ENCODE assay signal across 8 cellular contexts in the genomic region with DNA sequence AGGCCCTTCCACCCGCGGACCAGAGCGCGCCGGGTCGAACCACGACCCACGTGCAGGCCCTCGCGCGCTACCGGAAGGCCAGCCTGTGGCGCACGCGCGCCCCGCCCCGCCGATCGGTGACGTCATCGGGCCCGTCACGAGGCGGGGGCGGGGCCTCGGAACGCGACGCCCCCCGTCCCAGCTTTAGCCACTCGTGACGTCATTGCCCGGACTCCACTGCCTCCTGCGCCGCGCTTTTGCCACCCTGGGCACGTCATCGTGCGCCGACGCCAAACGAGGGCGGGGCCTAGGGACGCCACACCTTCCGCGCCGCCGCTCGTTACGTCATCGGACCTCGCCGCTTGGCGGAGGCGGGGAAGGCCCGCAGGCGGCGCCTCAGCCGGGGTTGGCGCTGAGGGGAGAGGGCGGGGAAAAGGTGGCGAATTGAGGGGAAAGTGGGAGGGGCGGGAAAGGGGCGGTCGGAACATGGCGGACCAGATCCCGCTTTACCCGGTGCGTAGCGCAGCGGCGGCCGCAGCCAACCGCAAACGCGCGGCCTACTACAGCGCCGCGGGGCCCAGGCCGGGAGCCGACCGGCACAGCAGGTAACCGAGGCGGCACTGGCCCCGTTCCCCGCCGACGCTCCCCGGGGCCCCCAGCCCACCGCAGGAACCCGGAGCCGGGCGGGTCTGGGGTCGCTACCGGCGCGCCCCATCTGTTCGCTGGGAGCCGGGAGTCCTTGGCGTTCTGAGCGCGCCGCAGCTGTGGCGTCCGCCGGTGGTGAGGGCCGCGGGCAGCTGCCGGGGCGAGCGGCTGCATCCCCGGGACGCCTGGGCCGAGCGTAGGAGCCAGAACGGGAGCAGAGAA. TPM values are rescaled to one million over a fixed set of nuclear protein-coding genes. Genes with fewer than 3 reads are reported as not detected.
DNase-seq lines count a peak whose midpoint lies in the region; ATAC-seq, FAIRE-seq and TF ChIP-seq lines count a peak whose summit lies in the region.

TSS of gene ATP9B (plus strand) at position 449 of the 846 bp plus-strand sequence. CDS start at position 466, 17 bp downstream.

- intact Hi-C loops in left ventricle myocardium superior (cut with micrococcal nuclease): no loop called here
- intact Hi-C loops in psoas muscle (cut with DNase I): loop anchor here (5.0 to 10.0 kb wide), 3 partner anchors 146 to 608 kb away; partner anchors contain the start of gene CTDP1 (in 1 of the 2)

- peaks cover 20% of the 10 kb centered on the region for H3K4me1 ChIP-seq in psoas muscle

- peak within 1 kb of the TSS; percentile 99 for H3K27ac ChIP-seq in psoas muscle

- peak within 1 kb of the TSS; percentile 86 for H3K4me3 Mint-ChIP-seq in T-helper 17 cell

- H3K36me3 ChIP-seq in psoas muscle (ENCODE audit: insufficient read depth in 1 of 2, low read depth in 1 of 2): no peaks in the 10 kb centered on the region

- no peaks in the 10 kb centered on the region for H3K27me3 ChIP-seq in psoas muscle (ENCODE audit: insufficient read depth in 3 of 3, low read length in 2 of 3)

- ATAC-seq in HG02840 (IDR thresholded peaks at IDR 0.05; ENCODE audit: low FRiP score, unreplicated experiment): peak; percentile 86
- ATAC-seq in T-helper 17 cell: peak; percentile 83
- ATAC-seq in left ventricle myocardium superior: peak; percentile 97
- peak; percentile 95 to 97 (median 96) for ATAC-seq in psoas muscle

- no peaks in the 10 kb centered on the region for H3K9me3 ChIP-seq in T-helper 17 cell (ENCODE audit: control insufficient read depth, low read length, poor library complexity, severe bottlenecking)
- H3K9me3 ChIP-seq in psoas muscle: no peaks in the 10 kb centered on the region

- H3K27me3 Mint-ChIP-seq in T-helper 17 cell: no peaks in the 10 kb centered on the region

- peak; percentile 98 for FAIRE-seq in urothelium cell line (lab: Jason Lieb, UNC)

- peak within 1 kb of the TSS; percentile 98 for H3K4me3 ChIP-seq in psoas muscle

- TF ChIP-seq CTCF in GM13976 (IDR thresholded peaks at IDR 0.05; ENCODE audit: borderline replicate concordance, control extremely low read depth, extremely low read depth, insufficient read depth, missing control alignments) (no peak), psoas muscle (IDR thresholded peaks at IDR 0.05) (no peak)

- no peaks in the 10 kb centered on the region for H3K36me3 Mint-ChIP-seq in T-helper 17 cell (ENCODE audit: low read depth)

- in situ Hi-C loops in GM13976 (cut with MboI; ENCODE audit: low sequenced_read_pairs, unreplicated experiment): loop anchor here (25.0 kb wide), 1 partner anchor 168 kb away; no protein-coding TSS in a partner anchor

- DNase-seq in GM13976 (ENCODE audit: low spot score) (peak; percentile 98), NCI-H146 treated with DMSO at 0.1 percent for 48 hours (lab: John Stamatoyannopoulos, UW; ENCODE audit: unreplicated experiment) (peak; percentile 99), T-helper 17 cell (peak; percentile 98 to 100 (median 99)), amygdala (lab: John Stamatoyannopoulos, UW) (peak; percentile 47 to 99 (median 96)), left ventricle myocardium superior (peak; percentile 98), psoas muscle (peak; percentile 96 to 99), urothelium cell line (ENCODE audit: low spot score) (peak; percentile 98)

- 0% methylated on average over 63 to 118 of the region's 118 CpGs for WGBS in psoas muscle, 3 donors

- H3K27ac Mint-ChIP-seq in T-helper 17 cell: peak within 1 kb of the TSS; percentile 86

- peaks cover 19% of the 10 kb centered on the region for H3K4me1 Mint-ChIP-seq in T-helper 17 cell

RNA-seq across cellular contexts. Expression of gene ATP9B, which starts in this region (rescaled TPM):
- total RNA-seq in T-helper 17 cell (10 to 100 TPM; 69.5 to 72.4 TPM), left ventricle myocardium superior (14.0 TPM), psoas muscle (10 to 100 TPM in 3 of 4 donors, 1 to 10 TPM in 1; 9.8 to 22.1 (median 14.4) TPM)
- 1 to 10 TPM; 5.0 to 8.7 (median 8.6) TPM for polyA plus RNA-seq in psoas muscle

Comparison
In these comparisons a context has a peak if more than half of its experiments do, and no peak if none do; other contexts are left out.
1. Peak in every context shown above with its lines: DNase-seq, ATAC-seq, H3K4me3 ChIP-seq and H3K27ac ChIP-seq.